Comparison of ENCODE assay signal across 1 cellular context in the genomic region with DNA sequence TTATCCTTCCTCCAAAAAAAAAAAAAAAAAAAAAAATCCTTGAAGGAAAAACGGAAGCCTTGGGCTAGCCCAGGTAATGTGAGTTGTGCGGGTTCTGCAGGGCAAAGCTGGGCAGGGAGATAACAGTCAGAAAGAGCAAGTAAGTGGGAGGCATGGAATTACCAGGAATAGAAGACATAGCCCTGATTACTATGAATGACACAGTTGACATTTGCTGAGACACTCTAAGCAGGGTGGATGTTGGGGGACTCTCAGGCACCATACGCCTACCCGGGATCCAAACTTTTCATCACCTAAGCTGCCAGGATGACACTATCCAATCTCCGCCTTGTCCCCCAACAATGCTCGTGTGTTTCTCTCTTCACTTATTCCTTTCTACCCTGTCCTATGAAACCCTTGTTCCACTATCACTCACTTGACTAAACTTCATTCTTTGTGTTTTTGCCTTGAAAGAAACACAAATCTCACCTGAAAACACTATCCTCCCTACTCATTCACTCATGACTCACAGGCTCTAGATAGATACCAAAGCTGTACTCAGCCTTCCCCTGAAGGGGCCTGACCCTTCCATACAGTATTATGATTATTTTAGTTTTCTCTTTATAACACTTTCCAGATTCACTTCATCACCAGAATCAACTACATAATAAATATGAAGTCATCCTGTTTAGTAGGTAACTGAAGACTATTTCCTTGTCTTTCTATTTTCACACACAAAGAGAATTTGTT.
TF ChIP-seq lines count a peak whose summit lies in the region.

No MANE protein-coding gene starts in this region.

TF ChIP-seq in GM12878, 131 proteins besides CTCF, POLR2A, EP300 and RAD21:
- TF ChIP-seq, protein P1, sequence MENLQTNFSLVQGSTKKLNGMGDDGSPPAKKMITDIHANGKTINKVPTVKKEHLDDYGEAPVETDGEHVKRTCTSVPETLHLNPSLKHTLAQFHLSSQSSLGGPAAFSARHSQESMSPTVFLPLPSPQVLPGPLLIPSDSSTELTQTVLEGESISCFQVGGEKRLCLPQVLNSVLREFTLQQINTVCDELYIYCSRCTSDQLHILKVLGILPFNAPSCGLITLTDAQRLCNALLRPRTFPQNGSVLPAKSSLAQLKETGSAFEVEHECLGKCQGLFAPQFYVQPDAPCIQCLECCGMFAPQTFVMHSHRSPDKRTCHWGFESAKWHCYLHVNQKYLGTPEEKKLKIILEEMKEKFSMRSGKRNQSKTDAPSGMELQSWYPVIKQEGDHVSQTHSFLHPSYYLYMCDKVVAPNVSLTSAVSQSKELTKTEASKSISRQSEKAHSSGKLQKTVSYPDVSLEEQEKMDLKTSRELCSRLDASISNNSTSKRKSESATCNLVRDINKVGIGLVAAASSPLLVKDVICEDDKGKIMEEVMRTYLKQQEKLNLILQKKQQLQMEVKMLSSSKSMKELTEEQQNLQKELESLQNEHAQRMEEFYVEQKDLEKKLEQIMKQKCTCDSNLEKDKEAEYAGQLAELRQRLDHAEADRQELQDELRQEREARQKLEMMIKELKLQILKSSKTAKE (IDR thresholded peaks at IDR 0.05; ENCODE audit: low read depth, poor library complexity, severe bottlenecking): no peak
- TF ChIP-seq PAX8 (IDR thresholded peaks at IDR 0.05): no peak
- no peak for TF ChIP-seq JUND (IDR thresholded peaks at IDR 0.05; ENCODE audit: low read depth, low read length)
- no peak for TF ChIP-seq STAT1 (conservative IDR thresholded peaks at IDR 0.05)
- no peak for TF ChIP-seq KAT2A (conservative IDR thresholded peaks at IDR 0.05; ENCODE audit: control insufficient read depth, low read depth, low read length)
- no peak for TF ChIP-seq MYB (IDR thresholded peaks at IDR 0.05; ENCODE audit: borderline replicate concordance, low read depth, low read length)
- TF ChIP-seq ZSCAN29 (IDR thresholded peaks at IDR 0.05): no peak
- no peak for TF ChIP-seq TBL1XR1 (IDR thresholded peaks at IDR 0.05; ENCODE audit: low read depth, low read length)
- no peak for TF ChIP-seq MTA3 (IDR thresholded peaks at IDR 0.05; ENCODE audit: borderline replicate concordance, low read length)
- TF ChIP-seq CBFB (IDR thresholded peaks at IDR 0.05; ENCODE audit: low read depth): no peak
- TF ChIP-seq CBX5 (IDR thresholded peaks at IDR 0.05; ENCODE audit: low read depth): no peak
- TF ChIP-seq SIX5 (IDR thresholded peaks at IDR 0.05; ENCODE audit: low read depth, low read length, severe bottlenecking): no peak
- no peak for TF ChIP-seq SIN3A (IDR thresholded peaks at IDR 0.05; ENCODE audit: low read depth, low read length)
- TF ChIP-seq, protein P2, sequence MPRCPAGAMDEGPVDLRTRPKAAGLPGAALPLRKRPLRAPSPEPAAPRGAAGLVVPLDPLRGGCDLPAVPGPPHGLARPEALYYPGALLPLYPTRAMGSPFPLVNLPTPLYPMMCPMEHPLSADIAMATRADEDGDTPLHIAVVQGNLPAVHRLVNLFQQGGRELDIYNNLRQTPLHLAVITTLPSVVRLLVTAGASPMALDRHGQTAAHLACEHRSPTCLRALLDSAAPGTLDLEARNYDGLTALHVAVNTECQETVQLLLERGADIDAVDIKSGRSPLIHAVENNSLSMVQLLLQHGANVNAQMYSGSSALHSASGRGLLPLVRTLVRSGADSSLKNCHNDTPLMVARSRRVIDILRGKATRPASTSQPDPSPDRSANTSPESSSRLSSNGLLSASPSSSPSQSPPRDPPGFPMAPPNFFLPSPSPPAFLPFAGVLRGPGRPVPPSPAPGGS (IDR thresholded peaks at IDR 0.05; ENCODE audit: borderline replicate concordance, insufficient read depth, low read depth, low read length, poor library complexity, severe bottlenecking): no peak
- no peak for TF ChIP-seq CEBPB (IDR thresholded peaks at IDR 0.05; ENCODE audit: borderline replicate concordance in 1 of 2, low read depth in 2 of 2, low read length in 2 of 2)
- TF ChIP-seq FOS (IDR thresholded peaks at IDR 0.05; ENCODE audit: borderline replicate concordance, extremely low read depth, insufficient read length): no peak
- no peak for TF ChIP-seq TAF1 (IDR thresholded peaks at IDR 0.05; ENCODE audit: borderline replicate concordance, low read depth, low read length)
- TF ChIP-seq, protein P3, sequence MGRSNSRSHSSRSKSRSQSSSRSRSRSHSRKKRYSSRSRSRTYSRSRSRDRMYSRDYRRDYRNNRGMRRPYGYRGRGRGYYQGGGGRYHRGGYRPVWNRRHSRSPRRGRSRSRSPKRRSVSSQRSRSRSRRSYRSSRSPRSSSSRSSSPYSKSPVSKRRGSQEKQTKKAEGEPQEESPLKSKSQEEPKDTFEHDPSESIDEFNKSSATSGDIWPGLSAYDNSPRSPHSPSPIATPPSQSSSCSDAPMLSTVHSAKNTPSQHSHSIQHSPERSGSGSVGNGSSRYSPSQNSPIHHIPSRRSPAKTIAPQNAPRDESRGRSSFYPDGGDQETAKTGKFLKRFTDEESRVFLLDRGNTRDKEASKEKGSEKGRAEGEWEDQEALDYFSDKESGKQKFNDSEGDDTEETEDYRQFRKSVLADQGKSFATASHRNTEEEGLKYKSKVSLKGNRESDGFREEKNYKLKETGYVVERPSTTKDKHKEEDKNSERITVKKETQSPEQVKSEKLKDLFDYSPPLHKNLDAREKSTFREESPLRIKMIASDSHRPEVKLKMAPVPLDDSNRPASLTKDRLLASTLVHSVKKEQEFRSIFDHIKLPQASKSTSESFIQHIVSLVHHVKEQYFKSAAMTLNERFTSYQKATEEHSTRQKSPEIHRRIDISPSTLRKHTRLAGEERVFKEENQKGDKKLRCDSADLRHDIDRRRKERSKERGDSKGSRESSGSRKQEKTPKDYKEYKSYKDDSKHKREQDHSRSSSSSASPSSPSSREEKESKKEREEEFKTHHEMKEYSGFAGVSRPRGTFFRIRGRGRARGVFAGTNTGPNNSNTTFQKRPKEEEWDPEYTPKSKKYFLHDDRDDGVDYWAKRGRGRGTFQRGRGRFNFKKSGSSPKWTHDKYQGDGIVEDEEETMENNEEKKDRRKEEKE (IDR thresholded peaks at IDR 0.05): no peak
- TF ChIP-seq, protein P4, sequence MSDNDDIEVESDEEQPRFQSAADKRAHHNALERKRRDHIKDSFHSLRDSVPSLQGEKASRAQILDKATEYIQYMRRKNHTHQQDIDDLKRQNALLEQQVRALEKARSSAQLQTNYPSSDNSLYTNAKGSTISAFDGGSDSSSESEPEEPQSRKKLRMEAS (IDR thresholded peaks at IDR 0.05; ENCODE audit: low read depth, low read length): no peak
